In genomic region chr19:33047422-33047821, GRCh38 we compare ENCODE assay signal across 17 cellular contexts. TPM values are rescaled to one million over a fixed set of nuclear protein-coding genes. Genes with fewer than 3 reads are reported as not detected.
DNase-seq lines count a peak whose midpoint lies in the region; ATAC-seq and TF ChIP-seq lines count a peak whose summit lies in the region.
"Had no signal": no experiment of that assay in that cellular context is flagged by ENCODE, and none has a peak within 500 bp of the region (broad histone marks: within the 10 kb centered on the region; RNA-seq: fewer than 3 reads in every experiment).

No MANE protein-coding gene starts in this region.

- TF ChIP-seq CTCF in left ventricle myocardium inferior (IDR thresholded peaks at IDR 0.05; ENCODE audit: borderline replicate concordance) (no peak), mammary epithelial cell (conservative IDR thresholded peaks at IDR 0.05 in 1 of 2, IDR thresholded peaks at IDR 0.05 in 1 of 2; ENCODE audit: extremely low read depth in 1 of 2, insufficient read depth in 1 of 2, low read depth in 1 of 2, low read length in 2 of 2) (no peak), left lung (IDR thresholded peaks at IDR 0.05) (no peak), upper lobe of left lung (IDR thresholded peaks at IDR 0.05) (no peak)

- no peaks in the 10 kb centered on the region for H3K4me1 Mint-ChIP-seq in stimulated activated naive B cell treated with anti-CD40 and anti-IgM and Interleukin-4, amounts not matched to agents 10 μg/mL and 1 μg/mL and 100 μg/mL, for 72 hours
- H3K4me1 Mint-ChIP-seq: stimulated activated naive CD8-positive, alpha-beta T cell treated with anti-CD3 and anti-CD28 coated beads, Interleukin-15, amount 100 ng/mL, for 72 hours had no signal

- H2AFZ ChIP-seq in mammary epithelial cell (ENCODE audit: low read depth, low read length): no peak overlapping the region

- peaks cover 0 to 5% of the 10 kb centered on the region in 2 donors for H3K36me3 Mint-ChIP-seq in stimulated activated naive B cell treated with anti-CD40 and anti-IgM and Interleukin-4, amounts not matched to agents 10 μg/mL and 1 μg/mL and 100 μg/mL, for 72 hours

- H3K27me3 ChIP-seq in left ventricle myocardium inferior (ENCODE audit: low read depth): peaks cover 6% of the 10 kb centered on the region
- no peaks in the 10 kb centered on the region for H3K27me3 ChIP-seq in mammary epithelial cell (ENCODE audit: insufficient read depth, low read length)
- H3K27me3 ChIP-seq in left lung: no peaks in the 10 kb centered on the region
- no peaks in the 10 kb centered on the region for H3K27me3 ChIP-seq in upper lobe of left lung

- H3K4me3 ChIP-seq in left ventricle myocardium inferior: no peak overlapping the region
- H3K4me3 ChIP-seq in mammary epithelial cell (replicated peaks in 1 of 3; ENCODE audit: insufficient read depth in 1 of 3, low read depth in 2 of 3, low read length in 3 of 3): no peak overlapping the region
- no peak overlapping the region for H3K4me3 ChIP-seq in left lung
- no peak overlapping the region for H3K4me3 ChIP-seq in upper lobe of left lung
- H3K4me3 ChIP-seq: gastroesophageal sphincter had no signal

- peak; percentile 44 for ATAC-seq in Right ventricle myocardium inferior
- peak; percentile 99 for ATAC-seq in left lung
- peak; percentile 64 to 91 for ATAC-seq in upper lobe of left lung (ENCODE audit: low FRiP score in 2 of 2)
- ATAC-seq in GM21723 (IDR thresholded peaks at IDR 0.05; ENCODE audit: unreplicated experiment): no peak
- ATAC-seq in stimulated activated naive B cell treated with anti-CD40 and anti-IgM and Interleukin-4, amounts not matched to agents 10 μg/mL and 1 μg/mL and 100 μg/mL, for 72 hours (replicated peaks): no peak
- ATAC-seq: gastroesophageal sphincter; stimulated activated naive CD8-positive, alpha-beta T cell treated with anti-CD3 and anti-CD28 coated beads, Interleukin-15, amount 100 ng/mL, for 72 hours had no signal

- in situ Hi-C loops in mammary epithelial cell (cut with MboI; ENCODE audit: low sequenced_read_pairs in 2 of 2): no loop called here

- H3K4me2 ChIP-seq in mammary epithelial cell (ENCODE audit: insufficient read depth, low read depth, low read length): peak overlapping the region; percentile 56
- H3K4me2 ChIP-seq: KMS-11 had no signal

- H3K27ac ChIP-seq in left ventricle myocardium inferior (replicated peaks) (no peak overlapping the region), mammary epithelial cell (ENCODE audit: insufficient read depth, low read depth, low read length) (peak overlapping the region; percentile 47), left lung (peak overlapping the region in 1 of 2 donors; percentile 19), upper lobe of left lung (no peak overlapping the region)
- H3K27ac ChIP-seq: gastroesophageal sphincter, KMS-11 had no signal

- intact Hi-C loops in Right ventricle myocardium inferior (cut with DNase I) (no loop called here), left ventricle myocardium inferior (cut with micrococcal nuclease) (no loop called here), mammary epithelial cell (cut with micrococcal nuclease) (no loop called here), left lung (cut with DNase I) (no loop called here)

- H3K9ac ChIP-seq in mammary epithelial cell (ENCODE audit: insufficient read depth, low read length): peak overlapping the region; percentile 21
- H3K9ac ChIP-seq: KMS-11 had no signal

- H3K9me3 ChIP-seq in left ventricle myocardium inferior (replicated peaks) (no peaks in the 10 kb centered on the region), mammary epithelial cell (replicated peaks; ENCODE audit: insufficient read depth, low read length) (no peaks in the 10 kb centered on the region), left lung (no peaks in the 10 kb centered on the region), upper lobe of left lung (no peaks in the 10 kb centered on the region)
- H3K9me3 ChIP-seq: gastroesophageal sphincter had no signal

- DNase-seq in Right ventricle myocardium inferior (ENCODE audit: missing footprints) (no peak), left ventricle myocardium inferior (no peak), mammary epithelial cell (peak; percentile 96), left lung (peak; percentile 70 to 78), upper lobe of left lung (peak in 1 of 2 donors; percentile 75), NCI-H345 treated with DMSO at 0.1 percent for 48 hours (lab: John Stamatoyannopoulos, UW; ENCODE audit: unreplicated experiment) (no peak)
- no peak for DNase-seq in stimulated activated naive B cell treated with anti-CD40 and anti-IgM and Interleukin-4, amounts not matched to agents 10 μg/mL and 1 μg/mL and 100 μg/mL, for 72 hours
- DNase-seq: activated CD4-positive, alpha-beta T cell treated with anti-CD3 and anti-CD28 coated beads, Interleukin-2, amount 50 U/mL, for 4 hours; CD4-positive, alpha-beta T cell; effector memory CD4-positive, alpha-beta T cell; NCI-H1694; NCI-H69; stimulated activated naive CD8-positive, alpha-beta T cell treated with anti-CD3 and anti-CD28 coated beads, Interleukin-15, amount 100 ng/mL, for 72 hours; T1000 had no signal

- H4K20me1 ChIP-seq in mammary epithelial cell (ENCODE audit: insufficient read depth, low read length): no peaks in the 10 kb centered on the region

- H3K27me3 Mint-ChIP-seq in stimulated activated naive B cell treated with anti-CD40 and anti-IgM and Interleukin-4, amounts not matched to agents 10 μg/mL and 1 μg/mL and 100 μg/mL, for 72 hours: peaks cover 0 to 7% of the 10 kb centered on the region in 2 donors
- H3K27me3 Mint-ChIP-seq: CD4-positive, alpha-beta T cell; stimulated activated naive CD8-positive, alpha-beta T cell treated with anti-CD3 and anti-CD28 coated beads, Interleukin-15, amount 100 ng/mL, for 72 hours had no signal

- no peak for TF ChIP-seq POLR2A in upper lobe of left lung (IDR thresholded peaks at IDR 0.05)

- H3K36me3 ChIP-seq in left ventricle myocardium inferior: no peaks in the 10 kb centered on the region
- H3K36me3 ChIP-seq in mammary epithelial cell (ENCODE audit: insufficient read depth, low read length): no peaks in the 10 kb centered on the region
- H3K36me3 ChIP-seq in left lung: no peaks in the 10 kb centered on the region
- no peaks in the 10 kb centered on the region for H3K36me3 ChIP-seq in upper lobe of left lung
- H3K36me3 ChIP-seq: gastroesophageal sphincter had no signal

- dilution Hi-C loops in mammary epithelial cell (cut with HindIII; ENCODE audit: low sequenced_read_pairs): no loop called here

- H3K9me3 Mint-ChIP-seq in stimulated activated naive B cell treated with anti-CD40 and anti-IgM and Interleukin-4, amounts not matched to agents 10 μg/mL and 1 μg/mL and 100 μg/mL, for 72 hours: no peaks in the 10 kb centered on the region
- H3K9me3 Mint-ChIP-seq: CD4-positive, alpha-beta T cell; stimulated activated naive CD8-positive, alpha-beta T cell treated with anti-CD3 and anti-CD28 coated beads, Interleukin-15, amount 100 ng/mL, for 72 hours had no signal

- CTCF ChIA-PET in mammary epithelial cell (lab: Charles Lee; ENCODE audit: low non-redundant PET): no interaction called here

- no peak overlapping the region for H3K4me3 Mint-ChIP-seq in stimulated activated naive B cell treated with anti-CD40 and anti-IgM and Interleukin-4, amounts not matched to agents 10 μg/mL and 1 μg/mL and 100 μg/mL, for 72 hours
- H3K4me3 Mint-ChIP-seq: CD4-positive, alpha-beta T cell; stimulated activated naive CD8-positive, alpha-beta T cell treated with anti-CD3 and anti-CD28 coated beads, Interleukin-15, amount 100 ng/mL, for 72 hours had no signal

- peaks cover 3% of the 10 kb centered on the region for H3K4me1 ChIP-seq in left ventricle myocardium inferior
- H3K4me1 ChIP-seq in mammary epithelial cell (ENCODE audit: insufficient read depth, low read length): peaks cover 28% of the 10 kb centered on the region
- peaks cover under 1 to 4% of the 10 kb centered on the region in 2 donors for H3K4me1 ChIP-seq in left lung
- H3K4me1 ChIP-seq in upper lobe of left lung: peaks cover 0 to 10% (median 2%) of the 10 kb centered on the region in 4 donors
- H3K4me1 ChIP-seq: gastroesophageal sphincter had no signal

- H3K79me2 ChIP-seq in mammary epithelial cell (ENCODE audit: insufficient read depth, low read length): peaks cover 11% of the 10 kb centered on the region

- WGBS in mammary epithelial cell (ENCODE audit: low coverage, missing lambda C conversion rate): 3% methylated on average over 8 of the region's 8 CpGs
- 66 to 73% methylated on average over 7 to 8 of the region's 8 CpGs for WGBS in upper lobe of left lung, 2 donors

- BruUV-seq in mammary epithelial cell (replicated peaks; lab: Mats Ljungman, UMichigan): no TSS peak

- no peak overlapping the region for H3K27ac Mint-ChIP-seq in stimulated activated naive B cell treated with anti-CD40 and anti-IgM and Interleukin-4, amounts not matched to agents 10 μg/mL and 1 μg/mL and 100 μg/mL, for 72 hours
- H3K27ac Mint-ChIP-seq: CD4-positive, alpha-beta T cell; stimulated activated naive CD8-positive, alpha-beta T cell treated with anti-CD3 and anti-CD28 coated beads, Interleukin-15, amount 100 ng/mL, for 72 hours had no signal

- no peak for TF ChIP-seq EP300 in upper lobe of left lung (IDR thresholded peaks at IDR 0.05)

RNA-seq across cellular contexts. Expression of gene RHPN2, which starts 17.3 kb away (rescaled TPM):
- 3.0 TPM for total RNA-seq in Right ventricle myocardium inferior
- 1.0 TPM for total RNA-seq in left ventricle myocardium inferior
- total RNA-seq in mammary epithelial cell: 1 to 10 TPM; 5.0 to 7.0 TPM
- polyA plus RNA-seq in mammary epithelial cell: 4.9 TPM
- 9.5 TPM for polyA minus RNA-seq in mammary epithelial cell
- total RNA-seq in left lung: 1 to 10 TPM; 8.9 to 9.6 TPM
- total RNA-seq in upper lobe of left lung: 10 to 100 TPM in 4 of 6 donors, 1 to 10 TPM in 2; 5.6 to 33.5 (median 13.1) TPM

RNA-seq across cellular contexts. Expression of gene GPATCH1, which starts 33.6 kb away (rescaled TPM):
- total RNA-seq in Right ventricle myocardium inferior (6.5 TPM), left ventricle myocardium inferior (6.2 TPM), mammary epithelial cell (1 to 10 TPM; 7.3 to 7.6 TPM), left lung (1 to 10 TPM; 5.4 to 7.0 TPM), upper lobe of left lung (10 to 100 TPM in 1 of 6 donors, 1 to 10 TPM in 5; 4.7 to 11.5 (median 6.8) TPM)
- 5.3 TPM for polyA plus RNA-seq in mammary epithelial cell
- polyA minus RNA-seq in mammary epithelial cell: 6.6 TPM

Comparison
In these comparisons a context has a peak if more than half of its experiments do, and no peak if none do; other contexts are left out.
1. ATAC-seq: peak in Right ventricle myocardium inferior (single experiment), left lung (single experiment) and upper lobe of left lung (2 of 2); none in GM21723 (single experiment) and stimulated activated naive B cell treated with anti-CD40 and anti-IgM and Interleukin-4, amounts not matched to agents 10 μg/mL and 1 μg/mL and 100 μg/mL, for 72 hours (0 of 2).
2. DNase-seq: peak in mammary epithelial cell (single experiment) and left lung (2 of 2); none in Right ventricle myocardium inferior (single experiment), left ventricle myocardium inferior (single experiment), NCI-H345 treated with DMSO at 0.1 percent for 48 hours (single experiment) and stimulated activated naive B cell treated with anti-CD40 and anti-IgM and Interleukin-4, amounts not matched to agents 10 μg/mL and 1 μg/mL and 100 μg/mL, for 72 hours (single experiment).